ENCODE assay signal across 1 cellular context in genomic region chr2:65532318-65532717, GRCh38.
TF ChIP-seq lines count a peak whose summit lies in the region.

No MANE protein-coding gene starts in this region.

TF ChIP-seq in K562, 482 proteins besides CTCF, POLR2A, EP300 and RAD21 (continued from another document):
- TF ChIP-seq ZNF407 (IDR thresholded peaks at IDR 0.05; ENCODE audit: low read depth): no peak
- no peak for TF ChIP-seq NR3C1 (CRISPR knock-in tag; IDR thresholded peaks at IDR 0.05)
